ENCODE assay signal across 16 cellular contexts in genomic region chr7:31776616-31777015, GRCh38.
A peak's percentile ranks its signal among the peaks of the same experiment; 100 is the strongest.
DNase-seq lines count a peak whose midpoint lies in the region; TF ChIP-seq lines count a peak whose summit lies in the region.
"Had no signal": no experiment of that assay in that cellular context is flagged by ENCODE, and none has a peak within 500 bp of the region (broad histone marks: within the 10 kb centered on the region; RNA-seq: fewer than 3 reads in every experiment).

No MANE protein-coding gene starts in this region.

- no peak overlapping the region for H3K4me3 Mint-ChIP-seq in Caco-2 (ENCODE audit: unreplicated experiment)
- H3K4me3 Mint-ChIP-seq: CD4-positive, alpha-beta memory T cell had no signal

- H3K27me3 ChIP-seq in Caco-2 (replicated peaks; ENCODE audit: control insufficient read depth, insufficient read depth, low read length) = no peaks in the 10 kb centered on the region; the same call in 1 of the 2 replicates
- H3K27me3 ChIP-seq: SJSA1 had no signal

- H3K4me3 ChIP-seq in epithelial cell of esophagus (ENCODE audit: low read length) = no peak overlapping the region
- no peak overlapping the region for H3K4me3 ChIP-seq in Caco-2 (ENCODE audit: low read depth, low read length)
- H3K4me3 ChIP-seq: SJSA1 had no signal

- peaks cover 13% of the 10 kb centered on the region for H3K4me1 Mint-ChIP-seq in Caco-2 (ENCODE audit: low read depth, unreplicated experiment)
- H3K4me1 Mint-ChIP-seq: CD4-positive, alpha-beta memory T cell had no signal

- intact Hi-C loops in Caco-2 (cut with micrococcal nuclease; ENCODE audit: unreplicated experiment) = no loop called here

- DNase-seq in EL = peak; percentile 92
- peak; percentile 91 for DNase-seq in RPMI7951 (ENCODE audit: low read depth)
- DNase-seq in epithelial cell of esophagus (ENCODE audit: low read depth) = peak; percentile 59
- peak; percentile 11 for DNase-seq in myocyte (ENCODE audit: low read depth)
- DNase-seq in activated CD8-positive, alpha-beta memory T cell treated with anti-CD3 and anti-CD28 coated beads for 24 hours = no peak
- DNase-seq in stimulated activated CD4-positive, alpha-beta T cell treated with anti-CD3 and anti-CD28 coated beads, Interleukin-4, amount 100 ng/mL, for 4 hours = no peak
- DNase-seq in Caco-2 = no peak
- no peak for DNase-seq in DMS153 (lab: John Stamatoyannopoulos, UW)
- DNase-seq: activated T-cell treated with anti-CD3 and anti-CD28 coated beads, Interleukin-2, amount 50 U/mL, for 48 hours; aorta; CD4-positive, alpha-beta memory T cell; NCI-H2029; NCI-H82; right cardiac atrium; stimulated activated CD4-positive, alpha-beta T cell treated with anti-CD3 and anti-CD28 coated beads, Interleukin-4, amount 100 ng/mL, for 24 hours had no signal

- POLR2A ChIA-PET in Caco-2 (lab: Charles Lee) = no interaction called here

- no peaks in the 10 kb centered on the region for H3K9me3 Mint-ChIP-seq in Caco-2 (ENCODE audit: unreplicated experiment)

- H3K36me3 Mint-ChIP-seq in Caco-2 (ENCODE audit: insufficient read depth, unreplicated experiment) = no peaks in the 10 kb centered on the region
- H3K36me3 Mint-ChIP-seq: CD4-positive, alpha-beta memory T cell had no signal

- BruUV-seq in Caco-2 (replicated peaks; lab: Mats Ljungman, UMichigan) = no TSS peak

- no peaks in the 10 kb centered on the region for H3K36me3 ChIP-seq in Caco-2 (ENCODE audit: control insufficient read depth, insufficient read depth, low read length)
- H3K36me3 ChIP-seq: SJSA1 had no signal

- H3K27me3 Mint-ChIP-seq in Caco-2 (ENCODE audit: insufficient read depth, unreplicated experiment) = peaks cover 5% of the 10 kb centered on the region
- H3K27me3 Mint-ChIP-seq: CD4-positive, alpha-beta memory T cell had no signal

- peaks cover 11% of the 10 kb centered on the region for H3K4me1 ChIP-seq in Caco-2
- H3K4me1 ChIP-seq: SJSA1 had no signal

- no peak overlapping the region for H3K27ac Mint-ChIP-seq in Caco-2 (ENCODE audit: unreplicated experiment)
- H3K27ac Mint-ChIP-seq: CD4-positive, alpha-beta memory T cell had no signal

- no peaks in the 10 kb centered on the region for H3K9me3 ChIP-seq in Caco-2
- H3K9me3 ChIP-seq: SJSA1 had no signal

- TF ChIP-seq CTCF in epithelial cell of esophagus (IDR thresholded peaks at IDR 0.05; ENCODE audit: insufficient read depth, low read depth, low read length, missing control alignments) = no peak
- no peak for TF ChIP-seq CTCF in Caco-2 (IDR thresholded peaks at IDR 0.05; ENCODE audit: insufficient read depth in 1 of 2, low read depth in 1 of 2, low read length in 1 of 2, severe bottlenecking in 1 of 2, unreplicated experiment in 1 of 2)

- CTCF ChIA-PET in Caco-2 (lab: Charles Lee) = no interaction called here

Comparison
In these comparisons a context has a peak if more than half of its experiments do, and no peak if none do; other contexts are left out.
1. DNase-seq: peak in EL (single experiment), RPMI7951 (single experiment), epithelial cell of esophagus (single experiment) and myocyte (single experiment); none in activated CD8-positive, alpha-beta memory T cell treated with anti-CD3 and anti-CD28 coated beads for 24 hours (single experiment), stimulated activated CD4-positive, alpha-beta T cell treated with anti-CD3 and anti-CD28 coated beads, Interleukin-4, amount 100 ng/mL, for 4 hours (0 of 2), Caco-2 (0 of 2) and DMS153 (single experiment).